23 cellular contexts compared by ENCODE assay signal in the genomic region with DNA sequence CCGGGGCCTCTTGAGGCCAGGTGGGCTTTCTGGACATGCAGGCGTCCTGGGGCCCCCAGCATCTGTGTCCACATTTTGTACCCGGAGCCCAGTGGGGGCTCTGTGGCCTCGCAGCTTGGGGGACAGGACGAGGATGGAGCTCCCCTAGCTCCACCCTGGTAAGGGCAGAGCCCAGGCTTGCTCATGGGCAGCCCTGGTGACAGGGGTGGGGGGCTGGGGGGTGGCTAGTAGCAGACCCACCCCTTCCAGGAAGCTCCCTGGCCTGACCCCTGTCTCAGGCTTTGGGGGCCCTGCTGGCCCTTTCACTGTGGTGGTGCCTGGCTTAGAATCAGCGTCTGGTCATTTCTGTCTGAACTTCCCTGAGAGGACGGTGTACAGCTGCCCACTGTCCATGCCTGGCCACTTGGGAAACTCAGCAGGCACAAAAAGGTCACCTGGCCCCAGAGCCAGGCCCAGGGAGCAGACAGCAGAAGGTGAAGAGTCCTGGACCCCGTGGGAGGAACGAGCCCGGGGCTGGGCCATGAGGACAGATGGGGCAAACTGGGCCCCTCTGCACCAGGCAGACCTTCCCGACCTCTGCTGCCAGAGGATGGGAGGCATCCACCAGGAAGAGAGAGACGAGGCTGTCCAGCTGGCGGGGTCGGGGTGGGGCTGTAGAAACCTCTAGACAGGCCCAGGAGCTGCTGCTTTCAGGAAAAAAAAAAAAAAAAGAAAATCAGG. TPM values are rescaled to one million over a fixed set of nuclear protein-coding genes. Genes with fewer than 3 reads are reported as not detected.
DNase-seq lines count a peak whose midpoint lies in the region; ATAC-seq and TF ChIP-seq lines count a peak whose summit lies in the region.
"Had no signal": no experiment of that assay in that cellular context is flagged by ENCODE, and none has a peak within 500 bp of the region (broad histone marks: within the 10 kb centered on the region; RNA-seq: fewer than 3 reads in every experiment).

No MANE protein-coding gene starts in this region.

- TF ChIP-seq CTCF in coronary artery (IDR thresholded peaks at IDR 0.05) = no peak
- no peak for TF ChIP-seq CTCF in lower lobe of right lung (IDR thresholded peaks at IDR 0.05)
- no peak for TF ChIP-seq CTCF in progenitor cell of endocrine pancreas (IDR thresholded peaks at IDR 0.05; ENCODE audit: unreplicated experiment)

- H3K27ac ChIP-seq in coronary artery (no peak overlapping the region), lower lobe of right lung (no peak overlapping the region)
- H3K27ac ChIP-seq: KMS-11, psoas muscle, skin epidermis, upper lobe of right lung had no signal

- no peaks in the 10 kb centered on the region for H3K36me3 Mint-ChIP-seq in activated CD4-positive, alpha-beta T cell treated with anti-CD3 and anti-CD28 coated beads, Interleukin-2, amount 10 ng/mL, durations not matched to agents 7 days and 5 days (ENCODE audit: low read depth)
- peaks cover 3% of the 10 kb centered on the region for H3K36me3 Mint-ChIP-seq in progenitor cell of endocrine pancreas (ENCODE audit: insufficient read depth)
- H3K36me3 Mint-ChIP-seq: natural killer cell had no signal

- ATAC-seq in lower lobe of right lung = no peak
- ATAC-seq: left colon, natural killer cell, psoas muscle, upper lobe of right lung had no signal

- peak overlapping the region; percentile 62 for H3K27ac Mint-ChIP-seq in activated CD4-positive, alpha-beta T cell treated with anti-CD3 and anti-CD28 coated beads, Interleukin-2, amount 10 ng/mL, durations not matched to agents 7 days and 5 days
- peak overlapping the region; percentile 96 for H3K27ac Mint-ChIP-seq in progenitor cell of endocrine pancreas
- H3K27ac Mint-ChIP-seq: activated naive CD4-positive, alpha-beta T cell treated with anti-CD3 and anti-CD28 coated beads for 36 hours; activated T-cell treated with anti-CD3 and anti-CD28 coated beads, Interleukin-2, amount 50 U/mL, for 24 hours; natural killer cell had no signal

- H3K36me3 ChIP-seq in lower lobe of right lung (peaks cover 19% of the 10 kb centered on the region), H7 (replicated peaks; ENCODE audit: control insufficient read depth, insufficient read depth, low read length) (no peaks in the 10 kb centered on the region; the same call in 1 of the 2 replicates)
- H3K36me3 ChIP-seq: upper lobe of right lung had no signal

- H3K27me3 Mint-ChIP-seq in activated CD4-positive, alpha-beta T cell treated with anti-CD3 and anti-CD28 coated beads, Interleukin-2, amount 10 ng/mL, durations not matched to agents 7 days and 5 days = no peaks in the 10 kb centered on the region
- no peaks in the 10 kb centered on the region for H3K27me3 Mint-ChIP-seq in progenitor cell of endocrine pancreas
- H3K27me3 Mint-ChIP-seq: activated T-cell treated with anti-CD3 and anti-CD28 coated beads, Interleukin-2, amount 50 U/mL, for 24 hours had no signal

- H3K4me1 ChIP-seq in lower lobe of right lung = no peaks in the 10 kb centered on the region
- H3K4me1 ChIP-seq: psoas muscle, upper lobe of right lung had no signal

- H3K4me3 ChIP-seq in coronary artery (no peak overlapping the region), lower lobe of right lung (no peak overlapping the region), H7 (ENCODE audit: insufficient read depth, low read depth, low read length) (no peak overlapping the region)
- H3K4me3 ChIP-seq: psoas muscle, skin epidermis, upper lobe of right lung had no signal

- peaks cover 4% of the 10 kb centered on the region for H3K9me3 Mint-ChIP-seq in activated CD4-positive, alpha-beta T cell treated with anti-CD3 and anti-CD28 coated beads, Interleukin-2, amount 10 ng/mL, durations not matched to agents 7 days and 5 days
- no peaks in the 10 kb centered on the region for H3K9me3 Mint-ChIP-seq in progenitor cell of endocrine pancreas (ENCODE audit: low read depth)
- H3K9me3 Mint-ChIP-seq: activated naive CD4-positive, alpha-beta T cell treated with anti-CD3 and anti-CD28 coated beads for 36 hours; activated T-cell treated with anti-CD3 and anti-CD28 coated beads, Interleukin-2, amount 50 U/mL, for 24 hours; natural killer cell had no signal

- no peak overlapping the region for H3K4me3 Mint-ChIP-seq in activated CD4-positive, alpha-beta T cell treated with anti-CD3 and anti-CD28 coated beads, Interleukin-2, amount 10 ng/mL, durations not matched to agents 7 days and 5 days
- peak overlapping the region; percentile 11 for H3K4me3 Mint-ChIP-seq in progenitor cell of endocrine pancreas (ENCODE audit: low read depth)
- H3K4me3 Mint-ChIP-seq: activated naive CD4-positive, alpha-beta T cell treated with anti-CD3 and anti-CD28 coated beads for 36 hours; activated T-cell treated with anti-CD3 and anti-CD28 coated beads, Interleukin-2, amount 50 U/mL, for 24 hours; natural killer cell had no signal

- no peak for DNase-seq in activated CD4-positive, alpha-beta T cell treated with anti-CD3 and anti-CD28 coated beads, Interleukin-2, amount 10 ng/mL, durations not matched to agents 7 days and 5 days
- no peak for DNase-seq in activated CD4-positive, alpha-beta T cell treated with anti-CD3 and anti-CD28 coated beads, Interleukin-2, amount 50 U/mL, for 1 hour
- DNase-seq in coronary artery (ENCODE audit: low spot score) (peak; percentile 45), lower lobe of right lung (peak; percentile 38), progenitor cell of endocrine pancreas (ENCODE audit: low spot score, unreplicated experiment) (no peak), H7 (no peak), HuH-7.5 (ENCODE audit: low spot score) (no peak)
- no peak for DNase-seq in central memory CD4-positive, alpha-beta T cell
- DNase-seq: activated CD8-positive, alpha-beta memory T cell treated with anti-CD3 and anti-CD28 coated beads for 24 hours; activated naive CD4-positive, alpha-beta T cell treated with anti-CD3 and anti-CD28 coated beads for 36 hours; activated T-cell treated with anti-CD3 and anti-CD28 coated beads, Interleukin-2, amount 50 U/mL, for 24 hours; DMS53; GOT3; natural killer cell; NCI-H1436 treated with DMSO at 0.1 percent for 48 hours; NCI-H2107; SIG-M5; stimulated activated CD4-positive, alpha-beta T cell treated with anti-CD3 and anti-CD28 coated beads, Interleukin-1b, Interleukin-23, amount 100 ng/mL, for 48 hours; upper lobe of right lung had no signal

- CTCF ChIA-PET in activated CD4-positive, alpha-beta T cell treated with anti-CD3 and anti-CD28 coated beads, Interleukin-2, amount 10 ng/mL, durations not matched to agents 7 days and 5 days (lab: Charles Lee) = no interaction called here

- H3K4me1 Mint-ChIP-seq in activated CD4-positive, alpha-beta T cell treated with anti-CD3 and anti-CD28 coated beads, Interleukin-2, amount 10 ng/mL, durations not matched to agents 7 days and 5 days = no peaks in the 10 kb centered on the region
- H3K4me1 Mint-ChIP-seq in progenitor cell of endocrine pancreas (ENCODE audit: low read depth) = peaks cover 6% of the 10 kb centered on the region
- H3K4me1 Mint-ChIP-seq: natural killer cell had no signal

- no peaks in the 10 kb centered on the region for H3K27me3 ChIP-seq in lower lobe of right lung (ENCODE audit: low read depth)
- H3K27me3 ChIP-seq in H7 (ENCODE audit: control insufficient read depth, insufficient read depth, low read length) = no peaks in the 10 kb centered on the region
- H3K27me3 ChIP-seq: upper lobe of right lung had no signal

- POLR2A ChIA-PET in activated CD4-positive, alpha-beta T cell treated with anti-CD3 and anti-CD28 coated beads, Interleukin-2, amount 10 ng/mL, durations not matched to agents 7 days and 5 days (lab: Charles Lee) = no interaction called here

- intact Hi-C loops in lower lobe of right lung (cut with DNase I) = no loop called here

- no peaks in the 10 kb centered on the region for H3K9me3 ChIP-seq in lower lobe of right lung
- H3K9me3 ChIP-seq: psoas muscle, upper lobe of right lung had no signal

RNA-seq across cellular contexts. Expression of gene EXD3, which starts 52.9 kb away (rescaled TPM):
- total RNA-seq in activated CD4-positive, alpha-beta T cell treated with anti-CD3 and anti-CD28 coated beads, Interleukin-2, amount 10 ng/mL, durations not matched to agents 7 days and 5 days = 10 to 100 TPM; 10.3 to 13.2 TPM
- total RNA-seq in lower lobe of right lung (25.2 TPM), progenitor cell of endocrine pancreas (31.7 and 33.8 TPM in 2 replicates)
- total RNA-seq in H7 (2014; rRNA removed; shearing (Covaris generic)) = 7.0 and 15.7 TPM in 2 replicates

RNA-seq across cellular contexts. Expression of gene NOXA1, which starts 53.1 kb away (rescaled TPM):
- total RNA-seq in activated CD4-positive, alpha-beta T cell treated with anti-CD3 and anti-CD28 coated beads, Interleukin-2, amount 10 ng/mL, durations not matched to agents 7 days and 5 days = 1 to 10 TPM in 1 of 2 experiments, under 1 TPM in 1; 0.46 to 1.1 TPM
- 6.9 TPM for total RNA-seq in lower lobe of right lung
- total RNA-seq in progenitor cell of endocrine pancreas = 15.3 and 16.3 TPM in 2 replicates
- 0.78 and 1.0 TPM in 2 replicates for total RNA-seq in H7 (2014; rRNA removed; shearing (Covaris generic))

Comparison
In these comparisons a context has a peak if more than half of its experiments do, and no peak if none do; other contexts are left out.
1. DNase-seq: peak in coronary artery (single experiment) and lower lobe of right lung (single experiment); none in activated CD4-positive, alpha-beta T cell treated with anti-CD3 and anti-CD28 coated beads, Interleukin-2, amount 10 ng/mL, durations not matched to agents 7 days and 5 days (single experiment), activated CD4-positive, alpha-beta T cell treated with anti-CD3 and anti-CD28 coated beads, Interleukin-2, amount 50 U/mL, for 1 hour (single experiment), progenitor cell of endocrine pancreas (single experiment), H7 (single experiment), central memory CD4-positive, alpha-beta T cell (single experiment) and HuH-7.5 (single experiment).